ENCODE assay signal across 8 cellular contexts in genomic region chr5:9156282-9156681, GRCh38.
DNase-seq lines count a peak whose midpoint lies in the region; ATAC-seq and TF ChIP-seq lines count a peak whose summit lies in the region.

No MANE protein-coding gene starts in this region.

- TF ChIP-seq CTCF in GM12873 (IDR thresholded peaks at IDR 0.05; ENCODE audit: insufficient read depth, low read depth, low read length, missing control alignments): peak; percentile 65
- TF ChIP-seq CTCF in adrenal gland (IDR thresholded peaks at IDR 0.05): peak in 4 of 6 experiments; percentile 18 to 36 (median 33)

- H3K36me3 ChIP-seq in adrenal gland (replicated peaks in 1 of 2): no peaks in the 10 kb centered on the region

- ATAC-seq in HG02938 (IDR thresholded peaks at IDR 0.05; ENCODE audit: unreplicated experiment) (peak; percentile 52), HG03469 (IDR thresholded peaks at IDR 0.05; ENCODE audit: unreplicated experiment) (no peak), HG03139 (IDR thresholded peaks at IDR 0.05; ENCODE audit: unreplicated experiment) (no peak), GM21515 (IDR thresholded peaks at IDR 0.05; ENCODE audit: unreplicated experiment) (no peak)

- 85 to 95% (median 90%) methylated on average over 1 to 2 of the region's 2 CpGs for WGBS in adrenal gland, 4 donors

- TF ChIP-seq POLR2A in adrenal gland (IDR thresholded peaks at IDR 0.05): no peak

- no peak overlapping the region for H3K27ac ChIP-seq in adrenal gland

- H3K4me1 ChIP-seq in adrenal gland (replicated peaks in 1 of 2): no peaks in the 10 kb centered on the region

- peak in 5 of 7 donors; percentile 12 to 65 (median 24) for DNase-seq in adrenal gland
- peak; percentile 51 for DNase-seq in inferior parietal cortex (ENCODE audit: extremely low spot score)
- no peak for DNase-seq in dermis blood vessel endothelial cell

- intact Hi-C loops in adrenal gland (cut with DNase I): no loop called here

- no peak overlapping the region for H3K4me3 ChIP-seq in adrenal gland

- no peaks in the 10 kb centered on the region for H3K27me3 ChIP-seq in adrenal gland

- H3K9me3 ChIP-seq in adrenal gland (replicated peaks in 1 of 3): no peaks in the 10 kb centered on the region
